ENCODE assay signal across 13 cellular contexts in genomic region chr2:72035518-72036172, GRCh38.
DNase-seq lines count a peak whose midpoint lies in the region; FAIRE-seq and TF ChIP-seq lines count a peak whose summit lies in the region.
"Had no signal": no experiment of that assay in that cellular context is flagged by ENCODE, and none has a peak within 500 bp of the region (broad histone marks: within the 10 kb centered on the region; RNA-seq: fewer than 3 reads in every experiment).

No MANE protein-coding gene starts in this region.

- H3K4me3 ChIP-seq in NB4 (ENCODE audit: low read depth, low read length) = no peak overlapping the region
- no peak overlapping the region for H3K4me3 ChIP-seq in endothelial cell of umbilical vein (replicated peaks in 1 of 3; ENCODE audit: insufficient read depth in 1 of 3, low read depth in 1 of 3, low read length in 3 of 3)
- H3K4me3 ChIP-seq in osteoblast (ENCODE audit: insufficient read depth, low read length) = no peak overlapping the region

- no peak for TF ChIP-seq CTCF in NB4 (IDR thresholded peaks at IDR 0.05; ENCODE audit: low read depth, low read length)
- TF ChIP-seq CTCF in endothelial cell of umbilical vein (IDR thresholded peaks at IDR 0.05; ENCODE audit: extremely low read depth in 1 of 2, insufficient read depth in 1 of 2, low read depth in 1 of 2, low read length in 2 of 2) = no peak
- no peak for TF ChIP-seq CTCF in osteoblast (IDR thresholded peaks at IDR 0.05; ENCODE audit: extremely low read depth, low read depth, low read length)
- no peak for TF ChIP-seq CTCF in D721Med (IDR thresholded peaks at IDR 0.05; ENCODE audit: insufficient read depth, missing control alignments)

- POLR2A ChIA-PET in endothelial cell of umbilical vein (lab: Charles Lee) = no interaction called here

- no peak overlapping the region for H3K27ac ChIP-seq in endothelial cell of umbilical vein (ENCODE audit: insufficient read depth, low read depth, low read length)
- H3K27ac ChIP-seq in osteoblast (ENCODE audit: low read depth, low read length) = no peak overlapping the region

- BruUV-seq in endothelial cell of umbilical vein (replicated peaks; lab: Mats Ljungman, UMichigan) = no TSS peak

- intact Hi-C loops in endothelial cell of umbilical vein (cut with micrococcal nuclease) = no loop called here

- H3K4me1 ChIP-seq in endothelial cell of umbilical vein (ENCODE audit: control insufficient read depth, extremely low read depth, insufficient read depth, low read length) (no peaks in the 10 kb centered on the region), osteoblast (ENCODE audit: insufficient read depth, low read length) (peaks cover 7% of the 10 kb centered on the region)

- H3K27me3 ChIP-seq in endothelial cell of umbilical vein (ENCODE audit: control insufficient read depth in 2 of 2, insufficient read depth in 2 of 2, low read length in 2 of 2) (peaks cover 0 to 4% of the 10 kb centered on the region in 2 experiments), osteoblast (ENCODE audit: insufficient read depth, low read length) (peaks cover 3% of the 10 kb centered on the region)

- H3K36me3 ChIP-seq in endothelial cell of umbilical vein (ENCODE audit: control insufficient read depth in 2 of 2, extremely low read depth in 1 of 2, insufficient read depth in 2 of 2, low read length in 2 of 2) (no peaks in the 10 kb centered on the region), osteoblast (ENCODE audit: insufficient read depth, low read length) (no peaks in the 10 kb centered on the region)

- no peaks in the 10 kb centered on the region for H4K20me1 ChIP-seq in endothelial cell of umbilical vein (replicated peaks; ENCODE audit: control insufficient read depth, extremely low read depth, insufficient read depth, low read length)
- no peaks in the 10 kb centered on the region for H4K20me1 ChIP-seq in osteoblast (ENCODE audit: insufficient read depth, low read length)

- H3K9me3 ChIP-seq in endothelial cell of umbilical vein (replicated peaks; ENCODE audit: control insufficient read depth, insufficient read depth, low read length) = no peaks in the 10 kb centered on the region
- no peaks in the 10 kb centered on the region for H3K9me3 ChIP-seq in osteoblast (ENCODE audit: low read depth, low read length)

- CTCF ChIA-PET in endothelial cell of umbilical vein (lab: Charles Lee) = interaction anchor here (1.0 kb wide), 1 partner anchor 111 kb away, joined by 3 read pairs; no protein-coding TSS in a partner anchor

- H3K9me1 ChIP-seq in endothelial cell of umbilical vein (replicated peaks; ENCODE audit: control insufficient read depth, extremely low read depth, insufficient read depth, low read length) = no peaks in the 10 kb centered on the region

- no peak for TF ChIP-seq POLR2A in NB4 (IDR thresholded peaks at IDR 0.05; ENCODE audit: extremely low read depth, insufficient read length)
- TF ChIP-seq POLR2A in endothelial cell of umbilical vein (IDR thresholded peaks at IDR 0.05; ENCODE audit: low read depth, low read length) = no peak

- no peaks in the 10 kb centered on the region for H3K79me2 ChIP-seq in endothelial cell of umbilical vein (ENCODE audit: control insufficient read depth, insufficient read depth, low read length)
- H3K79me2 ChIP-seq in osteoblast (ENCODE audit: insufficient read depth, low read length) = no peaks in the 10 kb centered on the region

- DNase-seq in ELR (ENCODE audit: low read depth) (peak; percentile 44), NB4 (ENCODE audit: low read depth) (peak; percentile 37), endothelial cell of umbilical vein (ENCODE audit: low read depth, low spot score) (peak; percentile 3), osteoblast (ENCODE audit: insufficient read length, low spot score, missing footprints) (peak; percentile 87), NCI-H446 (lab: John Stamatoyannopoulos, UW) (no peak), SW480 (ENCODE audit: low spot score) (no peak), GOT3 (lab: John Stamatoyannopoulos, UW) (no peak), D721Med (ENCODE audit: insufficient read length, low spot score) (no peak)
- DNase-seq: activated naive CD4-positive, alpha-beta T cell; central memory CD4-positive, alpha-beta T cell; NCI-H1092 treated with DMSO at 0.1 percent for 48 hours; NCI-H510A treated with DMSO at 0.1 percent for 48 hours; RPMI8226 had no signal

- no peak overlapping the region for H3K9ac ChIP-seq in endothelial cell of umbilical vein (replicated peaks; ENCODE audit: extremely low read depth, insufficient read depth, low read length)

- dilution Hi-C loops in endothelial cell of umbilical vein (cut with MboI; ENCODE audit: extremely low pct_ligation_motif_present, low sequenced_read_pairs) = no loop called here

- H3K4me2 ChIP-seq in endothelial cell of umbilical vein (ENCODE audit: insufficient read depth, low read length) (no peak overlapping the region), osteoblast (ENCODE audit: insufficient read depth, low read length) (no peak overlapping the region)

- FAIRE-seq in endothelial cell of umbilical vein (lab: Jason Lieb, UNC) = no peak
- FAIRE-seq in D721Med (lab: Jason Lieb, UNC) = no peak

- H2AFZ ChIP-seq in endothelial cell of umbilical vein (ENCODE audit: low read depth, low read length) (no peak overlapping the region), osteoblast (ENCODE audit: low read length) (no peak overlapping the region)

TF ChIP-seq in endothelial cell of umbilical vein, 7 proteins besides CTCF, POLR2A, EP300 and RAD21:
- TF ChIP-seq EZH2 (IDR thresholded peaks at IDR 0.05; ENCODE audit: borderline replicate concordance, low read depth, low read length, severe bottlenecking) = no peak
- TF ChIP-seq FOS (IDR thresholded peaks at IDR 0.05; ENCODE audit: borderline replicate concordance, insufficient read depth, low read length) = no peak
- no peak for TF ChIP-seq JUN (IDR thresholded peaks at IDR 0.05; ENCODE audit: borderline replicate concordance, insufficient read depth, insufficient read length, low read depth)
- no peak for TF ChIP-seq MYC (IDR thresholded peaks at IDR 0.05; ENCODE audit: low read depth, low read length)
- TF ChIP-seq POLR2AphosphoS5 (IDR thresholded peaks at IDR 0.05; ENCODE audit: insufficient read depth, low read depth, low read length) = no peak
- TF ChIP-seq MAX (IDR thresholded peaks at IDR 0.05; ENCODE audit: insufficient read depth, insufficient read length) = no peak
- no peak for TF ChIP-seq GATA2 (IDR thresholded peaks at IDR 0.05; ENCODE audit: insufficient read depth, insufficient read length, low read depth, low read length)

Comparison
In these comparisons a context has a peak if more than half of its experiments do, and no peak if none do; other contexts are left out.
1. DNase-seq: peak in ELR (single experiment), NB4 (single experiment), endothelial cell of umbilical vein (single experiment) and osteoblast (single experiment); none in NCI-H446 (0 of 2), SW480 (single experiment), GOT3 (single experiment) and D721Med (single experiment).